In the genomic region with DNA sequence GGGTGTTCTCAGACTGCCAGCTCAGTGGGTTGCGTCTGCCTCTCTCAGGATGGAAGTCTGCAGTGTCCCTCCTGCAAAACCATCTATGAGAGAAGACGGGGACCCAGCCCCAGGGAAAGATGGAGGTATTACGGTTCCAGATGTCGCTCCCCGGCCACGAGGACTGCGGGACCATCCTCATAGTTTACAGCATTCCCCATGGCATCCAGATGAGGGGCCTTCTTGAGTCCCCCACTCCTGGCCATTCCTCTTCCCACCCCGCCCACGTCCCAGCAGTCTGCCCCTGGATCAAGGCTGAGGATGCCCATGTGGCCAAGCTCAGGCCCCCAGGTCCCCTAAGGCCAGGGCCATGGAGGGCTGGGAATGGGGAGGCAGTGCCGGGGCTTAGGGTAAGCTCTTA, we compare ENCODE assay signal across 17 cellular contexts. TPM values are rescaled to one million over a fixed set of nuclear protein-coding genes. Genes with fewer than 3 reads are reported as not detected.
DNase-seq lines count a peak whose midpoint lies in the region; ATAC-seq and TF ChIP-seq lines count a peak whose summit lies in the region.
"Not testable (repeated sequence)": the region's sequence is repeated elsewhere in the genome, so short reads cannot be mapped to it uniquely, and the experiment has no call there.
"Had no signal": no experiment of that assay in that cellular context is flagged by ENCODE, and none has a peak within 500 bp of the region (broad histone marks: within the 10 kb centered on the region; RNA-seq: fewer than 3 reads in every experiment).

No MANE protein-coding gene starts in this region.

- H2AFZ ChIP-seq in PC-9: not testable (repeated sequence)

- H3K4me3 ChIP-seq in PC-9, lung, sigmoid colon, upper lobe of right lung: not testable (repeated sequence)

- not testable (repeated sequence) for H3F3A ChIP-seq in PC-9 (ENCODE audit: insufficient read depth, low read depth)

- H3K27me3 ChIP-seq in PC-9 (ENCODE audit: insufficient read depth, low read depth); lung (ENCODE audit: control insufficient read depth, insufficient read depth); sigmoid colon; upper lobe of right lung: not testable (repeated sequence)

- DNase-seq in GM13976 (ENCODE audit: low spot score): peak; percentile 10
- DNase-seq in PC-9: not testable (repeated sequence)
- DNase-seq in activated CD8-positive, alpha-beta memory T cell treated with anti-CD3 and anti-CD28 coated beads, Interleukin-2, amount 50 U/mL, for 48 hours: peak; percentile 26
- peak; percentile 61 for DNase-seq in cerebellum (ENCODE audit: low spot score)
- peak; percentile 22 for DNase-seq in lung (ENCODE audit: low spot score)
- peak; percentile 2 for DNase-seq in middle frontal gyrus (ENCODE audit: extremely low spot score, low spot score)
- peak; percentile 62 for DNase-seq in sigmoid colon
- peak; percentile 40 for DNase-seq in upper lobe of right lung

- not testable (repeated sequence) for TF ChIP-seq CTCF in GM13976 (IDR thresholded peaks at IDR 0.05; ENCODE audit: borderline replicate concordance, control extremely low read depth, extremely low read depth, insufficient read depth, missing control alignments); PC-9 (conservative IDR thresholded peaks at IDR 0.05); lung (IDR thresholded peaks at IDR 0.05; ENCODE audit: control extremely low read depth, extremely low read depth); sigmoid colon (IDR thresholded peaks at IDR 0.05); upper lobe of right lung (IDR thresholded peaks at IDR 0.05)

- ATAC-seq in lung (ENCODE audit: insufficient read depth, low FRiP score); upper lobe of right lung: not testable (repeated sequence)

- CTCF ChIA-PET in PC-9 (lab: Charles Lee): not testable (repeated sequence)

- H3K9me3 ChIP-seq in PC-9 (ENCODE audit: insufficient read depth, low read depth); lung (ENCODE audit: control insufficient read depth in 2 of 2, insufficient read depth in 1 of 2, low read length in 1 of 2); sigmoid colon; upper lobe of right lung: not testable (repeated sequence)

- POLR2A ChIA-PET in PC-9 (lab: Charles Lee; ENCODE audit: unreplicated experiment): not testable (repeated sequence)

- H3K4me2 ChIP-seq in PC-9: peak overlapping the region; percentile 63; the same call in 1 of the 2 replicates

- intact Hi-C loops in PC-9 (cut with micrococcal nuclease; ENCODE audit: unreplicated experiment); sigmoid colon (cut with DNase I); upper lobe of right lung (cut with DNase I): not testable (repeated sequence)

- not testable (repeated sequence) for TF ChIP-seq EP300 in sigmoid colon (IDR thresholded peaks at IDR 0.05)

- in situ Hi-C loops in GM13976 (cut with MboI; ENCODE audit: low sequenced_read_pairs, unreplicated experiment): not testable (repeated sequence)

- not testable (repeated sequence) for H3K9me2 ChIP-seq in PC-9 (ENCODE audit: insufficient read depth)

- peaks cover 42% of the 10 kb centered on the region for H3K4me1 ChIP-seq in PC-9 (replicated peaks; ENCODE audit: insufficient read depth)
- H3K4me1 ChIP-seq in lung (ENCODE audit: control insufficient read depth in 2 of 2, insufficient read depth in 2 of 2, low read length in 2 of 2); sigmoid colon; upper lobe of right lung: not testable (repeated sequence)

- not testable (repeated sequence) for H3K36me3 ChIP-seq in PC-9 (ENCODE audit: low read depth); sigmoid colon; upper lobe of right lung
- H3K36me3 ChIP-seq in lung (ENCODE audit: control insufficient read depth in 2 of 2, insufficient read depth in 2 of 2, low read length in 2 of 2): peaks cover 0 to 20% of the 10 kb centered on the region in 2 donors

- BruUV-seq in PC-9 (replicated peaks; lab: Mats Ljungman, UMichigan): not testable (repeated sequence)

- H3K27ac ChIP-seq in PC-9; lung (ENCODE audit: low read depth in 1 of 2, low read length in 1 of 2); sigmoid colon; upper lobe of right lung: not testable (repeated sequence)

- not testable (repeated sequence) for H3K79me2 ChIP-seq in PC-9 (ENCODE audit: low read depth)

- not testable (repeated sequence) for H4K20me1 ChIP-seq in PC-9 (ENCODE audit: insufficient read depth)

- TF ChIP-seq POLR2A in sigmoid colon (IDR thresholded peaks at IDR 0.05): not testable (repeated sequence)

- WGBS in lung, 2 donors: 89 to 98% methylated on average over 10 of the region's 10 CpGs
- 86 to 96% methylated on average over 10 of the region's 10 CpGs for WGBS in sigmoid colon, 2 donors

RNA-seq across cellular contexts. Expression of gene SPDYE17, which starts 28.9 kb away (rescaled TPM):
- total RNA-seq in PC-9 (2021) (not detected in 2 replicates), cerebellum (not detected), lung (not detected), sigmoid colon (not detected), upper lobe of right lung (not detected)
- polyA plus RNA-seq in lung (not detected), sigmoid colon (not detected)
- total RNA-seq: CD4-positive, alpha-beta T cell; CD8-positive, alpha-beta memory T cell; Daoy; G401; GM23338; H4; HFFc6 had no signal
- polyA plus RNA-seq: A549; CD14-positive monocyte; CD8-positive, alpha-beta memory T cell; GM23338 had no signal

RNA-seq across cellular contexts. Expression of gene SPDYE18, which starts 59.1 kb away (rescaled TPM):
- total RNA-seq in PC-9 (2021) (0.44 TPM in 1 of 2 replicates, not detected in the other), cerebellum (1.3 TPM), lung (1 to 10 TPM in 1 of 2 donors, under 1 TPM in 1; 0.65 to 1.1 TPM), sigmoid colon (1 to 10 TPM in 2 of 4 donors, under 1 TPM in 1, not detected in 1; 0.71 to 1.2 (median 1.1) TPM), upper lobe of right lung (not detected)
- polyA plus RNA-seq in lung (under 1 TPM; 0.18 to 0.49 TPM), sigmoid colon (under 1 TPM in 1 of 3 donors, not detected in 2; 0.51 TPM)
- total RNA-seq: Daoy, G401, GM23338 had no signal
- polyA plus RNA-seq: A549; CD14-positive monocyte; CD8-positive, alpha-beta memory T cell had no signal
